15 cellular contexts compared by ENCODE assay signal in the genomic region with DNA sequence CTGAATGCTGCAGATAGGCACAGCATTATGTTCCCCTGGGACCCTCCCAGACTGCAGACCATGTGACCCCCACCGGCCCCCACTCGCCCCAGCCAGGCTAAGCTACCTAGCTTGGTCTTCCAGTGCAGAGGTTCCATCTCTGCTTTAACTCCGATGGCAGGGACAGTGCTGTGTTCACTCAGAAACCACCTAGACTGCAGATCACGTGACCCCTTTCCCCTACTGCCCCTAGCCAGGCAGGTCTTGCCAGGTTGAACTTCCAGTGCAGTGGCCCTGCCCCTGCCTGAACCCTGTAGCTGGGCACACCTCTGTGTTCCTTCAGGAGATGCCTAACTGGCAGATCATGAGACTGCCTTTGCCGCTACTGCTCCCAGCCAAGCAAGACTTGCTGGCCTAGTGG.
DNase-seq lines count a peak whose midpoint lies in the region; ATAC-seq, FAIRE-seq and TF ChIP-seq lines count a peak whose summit lies in the region.
"Had no signal": no experiment of that assay in that cellular context is flagged by ENCODE, and none has a peak within 500 bp of the region (broad histone marks: within the 10 kb centered on the region; RNA-seq: fewer than 3 reads in every experiment).

No MANE protein-coding gene starts in this region.

- H3K9ac ChIP-seq in KMS-11 (no peak overlapping the region), K562 (ENCODE audit: insufficient read depth in 1 of 2, low read depth in 2 of 2, low read length in 2 of 2) (no peak overlapping the region), mesendoderm (ENCODE audit: low read length) (no peak overlapping the region)

- H3K79me2 ChIP-seq in KMS-11 (ENCODE audit: insufficient read depth, low read depth) (no peaks in the 10 kb centered on the region), K562 (ENCODE audit: control insufficient read depth, insufficient read depth, low read length) (no peaks in the 10 kb centered on the region), mesendoderm (ENCODE audit: control insufficient read depth, insufficient read depth, low read length) (no peaks in the 10 kb centered on the region)

- intact Hi-C loops in K562 (cut with micrococcal nuclease) = no loop called here

- CTCF ChIA-PET in K562 (lab: Yijun Ruan, JAX; ENCODE audit: low intra/inter-chr PET ratio) = no interaction called here

- H3K79me1 ChIP-seq in mesendoderm (ENCODE audit: low read length) = no peaks in the 10 kb centered on the region

- peak overlapping the region; percentile 36 for H2AK5ac ChIP-seq in mesendoderm (ENCODE audit: low read length)

- 8% methylated on average over 2 of the region's 5 CpGs for WGBS in K562 (ENCODE audit: insufficient coverage, low coverage, missing lambda C conversion rate)
- no CpG with 5 or more reads among the region's 5 CpGs for WGBS in mesendoderm (ENCODE audit: extremely low coverage, insufficient coverage, low lambda C conversion rate)

- DNase-seq in K562 (ENCODE audit: extremely low read depth in 1 of 4, low spot score in 3 of 4) (no peak), mesendoderm (no peak), NCI-H2107 treated with DMSO at 0.1 percent for 48 hours (lab: John Stamatoyannopoulos, UW; ENCODE audit: unreplicated experiment) (no peak), DMS 273 (lab: John Stamatoyannopoulos, UW; ENCODE audit: unreplicated experiment) (no peak), coronary artery (ENCODE audit: low spot score) (no peak)
- DNase-seq in activated CD4-positive, alpha-beta T cell treated with anti-CD3 and anti-CD28 coated beads for 4 hours = no peak
- DNase-seq: AML-193; CD4-positive, alpha-beta memory T cell; DMS79 treated with DMSO at 0.1 percent for 48 hours had no signal

- no peak overlapping the region for H3K23ac ChIP-seq in mesendoderm (ENCODE audit: low read length)

- no peak for TF ChIP-seq POLR2A in K562 (conservative IDR thresholded peaks at IDR 0.05)

- no peak overlapping the region for H2BK15ac ChIP-seq in mesendoderm (replicated peaks; ENCODE audit: low read depth)

- POLR2A ChIA-PET in K562 (lab: Yijun Ruan, JAX) = no interaction called here

- H3K56ac ChIP-seq in mesendoderm (ENCODE audit: low read length) = no peak overlapping the region

- no peak overlapping the region for H2BK120ac ChIP-seq in mesendoderm (ENCODE audit: low read depth, low read length)

- no peaks in the 10 kb centered on the region for H3K27me3 ChIP-seq in KMS-11 (ENCODE audit: insufficient read depth, low read depth)
- no peaks in the 10 kb centered on the region for H3K27me3 ChIP-seq in K562 (ENCODE audit: control insufficient read depth in 2 of 2, insufficient read depth in 2 of 2, low read length in 2 of 2)
- no peaks in the 10 kb centered on the region for H3K27me3 ChIP-seq in mesendoderm (ENCODE audit: insufficient read depth, low read length, poor library complexity)

- no peak for FAIRE-seq in K562 (lab: Jason Lieb, UNC)
- FAIRE-seq: A204.1, GM12878, GM19239 had no signal

- no peak overlapping the region for H3K4ac ChIP-seq in mesendoderm (ENCODE audit: low read depth, low read length)

- no peaks in the 10 kb centered on the region for H3K36me3 ChIP-seq in KMS-11 (ENCODE audit: insufficient read depth)
- no peaks in the 10 kb centered on the region for H3K36me3 ChIP-seq in K562 (ENCODE audit: control insufficient read depth, insufficient read depth, low read length)
- H3K36me3 ChIP-seq in mesendoderm (ENCODE audit: control insufficient read depth, insufficient read depth, low read length) = no peaks in the 10 kb centered on the region
- H3K36me3 ChIP-seq: HAP-1 had no signal

- ATAC-seq in K562 = no peak
- ATAC-seq: GM12878 had no signal

- H3K4me3 ChIP-seq in KMS-11 (IDR thresholded peaks at IDR 0.05; ENCODE audit: insufficient read depth, low read depth, low read length) = no peak overlapping the region
- no peak overlapping the region for H3K4me3 ChIP-seq in K562
- H3K4me3 ChIP-seq in mesendoderm (ENCODE audit: low read length) = no peak overlapping the region
- H3K4me3 ChIP-seq in coronary artery = no peak overlapping the region
- H3K4me3 ChIP-seq: GM12878, HAP-1 had no signal

- TF ChIP-seq RAD21 in K562 (CRISPR knock-in tag; conservative IDR thresholded peaks at IDR 0.05 in 1 of 2, IDR thresholded peaks at IDR 0.05 in 1 of 2) = no peak

- no peak overlapping the region for H2BK5ac ChIP-seq in mesendoderm (ENCODE audit: low read length)

- no peak overlapping the region for H3K4me2 ChIP-seq in KMS-11
- H3K4me2 ChIP-seq in K562 (ENCODE audit: insufficient read depth, low read length) = no peak overlapping the region
- no peak overlapping the region for H3K4me2 ChIP-seq in mesendoderm (ENCODE audit: low read length)

- no peak overlapping the region for H4K8ac ChIP-seq in mesendoderm (ENCODE audit: low read depth, low read length)

- no peaks in the 10 kb centered on the region for H4K20me1 ChIP-seq in KMS-11 (ENCODE audit: insufficient read depth)
- H4K20me1 ChIP-seq in K562 (replicated peaks; ENCODE audit: control insufficient read depth, insufficient read depth, low read length) = no peaks in the 10 kb centered on the region

- H3K18ac ChIP-seq in mesendoderm (ENCODE audit: low read length) = no peak overlapping the region

- in situ Hi-C loops in K562 (cut with MboI) = no loop called here

- H3K4me1 ChIP-seq in KMS-11 (ENCODE audit: low read depth, poor library complexity, severe bottlenecking) (peaks cover 10% of the 10 kb centered on the region), K562 (replicated peaks in 1 of 2; ENCODE audit: control insufficient read depth in 2 of 2, insufficient read depth in 2 of 2, low read length in 2 of 2) (no peaks in the 10 kb centered on the region), mesendoderm (ENCODE audit: control insufficient read depth, low read depth, low read length) (no peaks in the 10 kb centered on the region)
- H3K4me1 ChIP-seq: HAP-1 had no signal

- no peaks in the 10 kb centered on the region for H3K9me1 ChIP-seq in K562 (ENCODE audit: control insufficient read depth, insufficient read depth, low read length)

- TF ChIP-seq CTCF in KMS-11 (conservative IDR thresholded peaks at IDR 0.05; ENCODE audit: low read depth, low read length) (no peak), K562 (IDR thresholded peaks at IDR 0.05 in 2 of 3, conservative IDR thresholded peaks at IDR 0.05 in 1 of 3; ENCODE audit: insufficient read depth in 2 of 3, low read depth in 1 of 3, low read length in 3 of 3) (no peak), coronary artery (IDR thresholded peaks at IDR 0.05) (no peak)

- no peak overlapping the region for H4K5ac ChIP-seq in mesendoderm (ENCODE audit: low read length)

- no peak for TF ChIP-seq EP300 in K562 (IDR thresholded peaks at IDR 0.05; ENCODE audit: low read length)

- H3K9me3 ChIP-seq in K562 (replicated peaks; ENCODE audit: control insufficient read depth, insufficient read depth, low read depth, low read length) = no peaks in the 10 kb centered on the region
- H3K9me3 ChIP-seq: HAP-1 had no signal

- H2AFZ ChIP-seq in KMS-11 (ENCODE audit: low read depth) = peak overlapping the region; percentile 18; the same call in 1 of the 2 replicates
- no peak overlapping the region for H2AFZ ChIP-seq in K562 (ENCODE audit: low read depth, low read length)

- H3K27ac ChIP-seq in KMS-11 (no peak overlapping the region), K562 (ENCODE audit: extremely low read depth, low read depth, low read length) (no peak overlapping the region), mesendoderm (ENCODE audit: low read depth, low read length) (no peak overlapping the region), coronary artery (no peak overlapping the region)
- H3K27ac ChIP-seq: C4-2B had no signal

- no TSS peak for BruUV-seq in K562 (replicated peaks; lab: Mats Ljungman, UMichigan)

TF ChIP-seq in K562, 482 proteins besides CTCF, POLR2A, EP300 and RAD21:
- no peak for TF ChIP-seq SMAD2 (IDR thresholded peaks at IDR 0.05; ENCODE audit: low read depth, low read length)
- TF ChIP-seq, protein P1, sequence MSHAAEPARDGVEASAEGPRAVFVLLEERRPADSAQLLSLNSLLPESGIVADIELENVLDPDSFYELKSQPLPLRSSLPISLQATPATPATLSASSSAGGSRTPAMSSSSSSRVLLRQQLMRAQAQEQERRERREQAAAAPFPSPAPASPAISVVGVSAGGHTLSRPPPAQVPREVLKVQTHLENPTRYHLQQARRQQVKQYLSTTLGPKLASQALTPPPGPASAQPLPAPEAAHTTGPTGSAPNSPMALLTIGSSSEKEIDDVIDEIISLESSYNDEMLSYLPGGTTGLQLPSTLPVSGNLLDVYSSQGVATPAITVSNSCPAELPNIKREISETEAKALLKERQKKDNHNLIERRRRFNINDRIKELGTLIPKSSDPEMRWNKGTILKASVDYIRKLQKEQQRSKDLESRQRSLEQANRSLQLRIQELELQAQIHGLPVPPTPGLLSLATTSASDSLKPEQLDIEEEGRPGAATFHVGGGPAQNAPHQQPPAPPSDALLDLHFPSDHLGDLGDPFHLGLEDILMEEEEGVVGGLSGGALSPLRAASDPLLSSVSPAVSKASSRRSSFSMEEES (CRISPR knock-in tag; IDR thresholded peaks at IDR 0.05) = peak; percentile 52
